Comparison of ENCODE assay signal across 10 cellular contexts in the genomic region with DNA sequence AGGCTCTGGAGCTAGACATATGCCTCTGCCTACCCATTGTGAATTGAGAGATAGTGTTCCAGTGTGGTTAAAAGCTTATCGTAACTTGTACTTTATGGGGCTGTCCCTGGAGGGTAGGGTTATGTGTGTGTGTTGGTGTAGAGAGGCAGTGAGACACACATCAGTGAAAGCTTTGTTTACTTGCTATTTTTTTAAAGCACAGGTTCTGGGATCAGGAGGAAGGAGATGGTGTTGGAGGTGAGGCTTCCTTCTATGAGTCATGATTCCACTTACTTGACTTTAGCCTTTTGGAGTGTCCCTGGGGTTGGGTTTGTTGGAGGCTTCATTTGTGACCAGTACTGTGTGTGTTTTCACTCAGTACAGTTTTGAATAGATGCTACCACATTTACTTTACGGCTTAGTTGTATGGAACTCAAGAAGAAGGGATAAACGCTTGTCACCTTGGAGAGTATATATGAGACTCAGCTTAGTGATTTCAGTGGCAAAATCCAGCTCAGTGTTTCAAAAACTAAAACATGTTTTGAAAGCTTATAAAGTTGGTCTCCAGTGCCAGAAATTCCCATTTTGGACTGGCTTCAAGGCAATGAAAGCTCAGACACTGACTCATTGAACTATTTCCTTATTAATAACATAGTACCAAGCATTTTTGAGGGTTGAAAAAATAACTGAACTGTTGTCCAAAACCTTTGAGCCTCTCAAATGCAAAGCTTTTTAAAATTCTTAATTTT.
DNase-seq lines count a peak whose midpoint lies in the region; ATAC-seq and TF ChIP-seq lines count a peak whose summit lies in the region.
"Had no signal": no experiment of that assay in that cellular context is flagged by ENCODE, and none has a peak within 500 bp of the region (broad histone marks: within the 10 kb centered on the region; RNA-seq: fewer than 3 reads in every experiment).

No MANE protein-coding gene starts in this region.

- H3K4me1 Mint-ChIP-seq in WTC11 = peaks cover 57% of the 10 kb centered on the region
- no peaks in the 10 kb centered on the region for H3K4me1 Mint-ChIP-seq in CD4-positive, alpha-beta memory T cell

- no peaks in the 10 kb centered on the region for H3K9me3 Mint-ChIP-seq in WTC11
- peaks cover 0 to 10% (median 5%) of the 10 kb centered on the region in 8 donors for H3K9me3 Mint-ChIP-seq in CD4-positive, alpha-beta memory T cell

- H3K9ac ChIP-seq in rectal smooth muscle tissue (ENCODE audit: low read length) = no peak overlapping the region

- no peaks in the 10 kb centered on the region for H3K27me3 Mint-ChIP-seq in WTC11 (ENCODE audit: low read depth)
- no peaks in the 10 kb centered on the region for H3K27me3 Mint-ChIP-seq in CD4-positive, alpha-beta memory T cell

- DNase-seq in AG10803 (ENCODE audit: low read depth) = peak; percentile 82
- DNase-seq in WTC11 (ENCODE audit: low spot score) = no peak
- peak; percentile 82 to 87 for DNase-seq in foreskin keratinocyte
- DNase-seq in CD4-positive, alpha-beta memory T cell = no peak
- DNase-seq in LoVo (ENCODE audit: low spot score) = no peak
- DNase-seq: NCI-H1694 treated with DMSO at 0.1 percent for 48 hours had no signal

- no peaks in the 10 kb centered on the region for H3K9me3 ChIP-seq in CD4-positive, alpha-beta memory T cell (ENCODE audit: control insufficient read depth in 1 of 2, low read length in 2 of 2)

- H3K4me1 ChIP-seq in foreskin keratinocyte (peaks cover 36% of the 10 kb centered on the region), rectal smooth muscle tissue (ENCODE audit: control insufficient read depth, insufficient read depth, low read length) (peaks cover 10% of the 10 kb centered on the region)
- no peaks in the 10 kb centered on the region for H3K4me1 ChIP-seq in CD4-positive, alpha-beta memory T cell (ENCODE audit: insufficient read depth, low read length)

- peaks cover 3% of the 10 kb centered on the region; the same call in 1 of the 2 replicates for H3K36me3 Mint-ChIP-seq in WTC11
- no peaks in the 10 kb centered on the region for H3K36me3 Mint-ChIP-seq in CD4-positive, alpha-beta memory T cell

- intact Hi-C loops in CD4-positive, alpha-beta memory T cell (cut with micrococcal nuclease) = no loop called here

- no peak for ATAC-seq in WTC11
- ATAC-seq in foreskin keratinocyte = peak; percentile 82
- no peak for ATAC-seq in HG03097 (IDR thresholded peaks at IDR 0.05; ENCODE audit: low FRiP score, unreplicated experiment)
- no peak for ATAC-seq in GM18868 (IDR thresholded peaks at IDR 0.05; ENCODE audit: unreplicated experiment)
- ATAC-seq: left lobe of liver had no signal

- no peaks in the 10 kb centered on the region for H3K36me3 ChIP-seq in rectal smooth muscle tissue (ENCODE audit: control insufficient read depth, insufficient read depth, low read length)
- H3K36me3 ChIP-seq in CD4-positive, alpha-beta memory T cell (ENCODE audit: insufficient read depth, low read length) = no peaks in the 10 kb centered on the region

- H3K27ac ChIP-seq in foreskin keratinocyte = peak overlapping the region; percentile 59
- peak overlapping the region; percentile 65 for H3K27ac ChIP-seq in rectal smooth muscle tissue (ENCODE audit: low read depth, low read length)
- no peak overlapping the region for H3K27ac ChIP-seq in CD4-positive, alpha-beta memory T cell (ENCODE audit: low read depth, low read length)

- peak overlapping the region; percentile 93 for H3K27ac Mint-ChIP-seq in WTC11
- H3K27ac Mint-ChIP-seq in CD4-positive, alpha-beta memory T cell = no peak overlapping the region

- POLR2A ChIA-PET in WTC11 (lab: Charles Lee) = no interaction called here
- POLR2A ChIA-PET in CD4-positive, alpha-beta memory T cell (lab: Charles Lee; ENCODE audit: partially characterized antibody) = no interaction called here

- H3K4me3 ChIP-seq in AG10803 (ENCODE audit: low read length) (no peak overlapping the region), rectal smooth muscle tissue (ENCODE audit: low read length) (peak overlapping the region; percentile 13)
- H3K4me3 ChIP-seq in CD4-positive, alpha-beta memory T cell (ENCODE audit: low read length in 2 of 2) = no peak overlapping the region

- CTCF ChIA-PET in WTC11 (lab: Charles Lee) = interaction anchor here (1.3 kb wide), 1 partner anchor 9 kb away, joined by 5 read pairs; no protein-coding TSS in a partner anchor
- CTCF ChIA-PET in CD4-positive, alpha-beta memory T cell (lab: Charles Lee; ENCODE audit: partially characterized antibody) = no interaction called here

- H3K27me3 ChIP-seq in foreskin keratinocyte (no peaks in the 10 kb centered on the region), rectal smooth muscle tissue (ENCODE audit: control insufficient read depth, insufficient read depth, low read length) (no peaks in the 10 kb centered on the region)
- no peaks in the 10 kb centered on the region for H3K27me3 ChIP-seq in CD4-positive, alpha-beta memory T cell (ENCODE audit: insufficient read depth, low read length)

- TF ChIP-seq CTCF in AG10803 (conservative IDR thresholded peaks at IDR 0.05; ENCODE audit: low read length) (no peak), WTC11 (IDR thresholded peaks at IDR 0.05) (no peak), foreskin keratinocyte (conservative IDR thresholded peaks at IDR 0.05) (no peak)

- no peak overlapping the region for H3K4me3 Mint-ChIP-seq in WTC11
- no peak overlapping the region for H3K4me3 Mint-ChIP-seq in CD4-positive, alpha-beta memory T cell

TF ChIP-seq in WTC11, 78 proteins besides CTCF, POLR2A, EP300 and RAD21 (continues in another document):
- TF ChIP-seq, protein P1, sequence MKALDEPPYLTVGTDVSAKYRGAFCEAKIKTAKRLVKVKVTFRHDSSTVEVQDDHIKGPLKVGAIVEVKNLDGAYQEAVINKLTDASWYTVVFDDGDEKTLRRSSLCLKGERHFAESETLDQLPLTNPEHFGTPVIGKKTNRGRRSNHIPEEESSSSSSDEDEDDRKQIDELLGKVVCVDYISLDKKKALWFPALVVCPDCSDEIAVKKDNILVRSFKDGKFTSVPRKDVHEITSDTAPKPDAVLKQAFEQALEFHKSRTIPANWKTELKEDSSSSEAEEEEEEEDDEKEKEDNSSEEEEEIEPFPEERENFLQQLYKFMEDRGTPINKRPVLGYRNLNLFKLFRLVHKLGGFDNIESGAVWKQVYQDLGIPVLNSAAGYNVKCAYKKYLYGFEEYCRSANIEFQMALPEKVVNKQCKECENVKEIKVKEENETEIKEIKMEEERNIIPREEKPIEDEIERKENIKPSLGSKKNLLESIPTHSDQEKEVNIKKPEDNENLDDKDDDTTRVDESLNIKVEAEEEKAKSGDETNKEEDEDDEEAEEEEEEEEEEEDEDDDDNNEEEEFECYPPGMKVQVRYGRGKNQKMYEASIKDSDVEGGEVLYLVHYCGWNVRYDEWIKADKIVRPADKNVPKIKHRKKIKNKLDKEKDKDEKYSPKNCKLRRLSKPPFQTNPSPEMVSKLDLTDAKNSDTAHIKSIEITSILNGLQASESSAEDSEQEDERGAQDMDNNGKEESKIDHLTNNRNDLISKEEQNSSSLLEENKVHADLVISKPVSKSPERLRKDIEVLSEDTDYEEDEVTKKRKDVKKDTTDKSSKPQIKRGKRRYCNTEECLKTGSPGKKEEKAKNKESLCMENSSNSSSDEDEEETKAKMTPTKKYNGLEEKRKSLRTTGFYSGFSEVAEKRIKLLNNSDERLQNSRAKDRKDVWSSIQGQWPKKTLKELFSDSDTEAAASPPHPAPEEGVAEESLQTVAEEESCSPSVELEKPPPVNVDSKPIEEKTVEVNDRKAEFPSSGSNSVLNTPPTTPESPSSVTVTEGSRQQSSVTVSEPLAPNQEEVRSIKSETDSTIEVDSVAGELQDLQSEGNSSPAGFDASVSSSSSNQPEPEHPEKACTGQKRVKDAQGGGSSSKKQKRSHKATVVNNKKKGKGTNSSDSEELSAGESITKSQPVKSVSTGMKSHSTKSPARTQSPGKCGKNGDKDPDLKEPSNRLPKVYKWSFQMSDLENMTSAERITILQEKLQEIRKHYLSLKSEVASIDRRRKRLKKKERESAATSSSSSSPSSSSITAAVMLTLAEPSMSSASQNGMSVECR (CRISPR knock-in tag; IDR thresholded peaks at IDR 0.05; ENCODE audit: borderline replicate concordance) = no peak
- TF ChIP-seq, protein P2, sequence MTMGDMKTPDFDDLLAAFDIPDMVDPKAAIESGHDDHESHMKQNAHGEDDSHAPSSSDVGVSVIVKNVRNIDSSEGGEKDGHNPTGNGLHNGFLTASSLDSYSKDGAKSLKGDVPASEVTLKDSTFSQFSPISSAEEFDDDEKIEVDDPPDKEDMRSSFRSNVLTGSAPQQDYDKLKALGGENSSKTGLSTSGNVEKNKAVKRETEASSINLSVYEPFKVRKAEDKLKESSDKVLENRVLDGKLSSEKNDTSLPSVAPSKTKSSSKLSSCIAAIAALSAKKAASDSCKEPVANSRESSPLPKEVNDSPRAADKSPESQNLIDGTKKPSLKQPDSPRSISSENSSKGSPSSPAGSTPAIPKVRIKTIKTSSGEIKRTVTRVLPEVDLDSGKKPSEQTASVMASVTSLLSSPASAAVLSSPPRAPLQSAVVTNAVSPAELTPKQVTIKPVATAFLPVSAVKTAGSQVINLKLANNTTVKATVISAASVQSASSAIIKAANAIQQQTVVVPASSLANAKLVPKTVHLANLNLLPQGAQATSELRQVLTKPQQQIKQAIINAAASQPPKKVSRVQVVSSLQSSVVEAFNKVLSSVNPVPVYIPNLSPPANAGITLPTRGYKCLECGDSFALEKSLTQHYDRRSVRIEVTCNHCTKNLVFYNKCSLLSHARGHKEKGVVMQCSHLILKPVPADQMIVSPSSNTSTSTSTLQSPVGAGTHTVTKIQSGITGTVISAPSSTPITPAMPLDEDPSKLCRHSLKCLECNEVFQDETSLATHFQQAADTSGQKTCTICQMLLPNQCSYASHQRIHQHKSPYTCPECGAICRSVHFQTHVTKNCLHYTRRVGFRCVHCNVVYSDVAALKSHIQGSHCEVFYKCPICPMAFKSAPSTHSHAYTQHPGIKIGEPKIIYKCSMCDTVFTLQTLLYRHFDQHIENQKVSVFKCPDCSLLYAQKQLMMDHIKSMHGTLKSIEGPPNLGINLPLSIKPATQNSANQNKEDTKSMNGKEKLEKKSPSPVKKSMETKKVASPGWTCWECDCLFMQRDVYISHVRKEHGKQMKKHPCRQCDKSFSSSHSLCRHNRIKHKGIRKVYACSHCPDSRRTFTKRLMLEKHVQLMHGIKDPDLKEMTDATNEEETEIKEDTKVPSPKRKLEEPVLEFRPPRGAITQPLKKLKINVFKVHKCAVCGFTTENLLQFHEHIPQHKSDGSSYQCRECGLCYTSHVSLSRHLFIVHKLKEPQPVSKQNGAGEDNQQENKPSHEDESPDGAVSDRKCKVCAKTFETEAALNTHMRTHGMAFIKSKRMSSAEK (CRISPR knock-in tag; IDR thresholded peaks at IDR 0.05; ENCODE audit: borderline replicate concordance) = no peak

Comparison
In these comparisons a context has a peak if more than half of its experiments do, and no peak if none do; other contexts are left out.
1. DNase-seq: peak in AG10803 (single experiment) and foreskin keratinocyte (2 of 2); none in WTC11 (single experiment), CD4-positive, alpha-beta memory T cell (0 of 5) and LoVo (single experiment).